9 cellular contexts compared by ENCODE assay signal in the genomic region with DNA sequence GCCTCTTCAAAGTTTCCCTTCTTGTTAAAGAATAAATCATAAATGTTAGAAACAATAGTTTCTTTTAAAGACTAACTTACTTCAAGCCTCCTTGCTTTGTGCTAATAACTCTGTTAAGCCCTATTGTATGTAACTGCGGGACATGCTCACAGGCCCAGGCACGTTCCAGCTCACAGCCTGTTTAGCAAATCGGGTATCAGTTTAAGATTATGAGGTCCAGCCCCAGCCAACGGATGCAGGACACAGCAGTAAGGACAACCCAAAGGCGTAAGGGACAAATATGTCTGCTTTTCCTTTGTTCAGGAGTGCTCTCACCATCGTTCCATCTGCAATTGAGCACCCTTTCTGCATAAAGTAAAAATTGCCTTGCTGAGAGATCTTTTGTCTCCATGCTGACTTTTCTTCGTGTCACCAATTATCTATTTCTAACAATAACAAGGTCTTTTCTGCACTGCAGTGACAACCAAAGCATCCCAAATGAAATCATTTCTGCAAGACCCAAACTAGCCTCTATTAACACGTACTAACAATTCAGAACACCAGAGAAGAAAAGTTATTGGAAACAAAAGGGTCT. TPM values are rescaled to one million over a fixed set of nuclear protein-coding genes. Genes with fewer than 3 reads are reported as not detected.
DNase-seq lines count a peak whose midpoint lies in the region; FAIRE-seq and TF ChIP-seq lines count a peak whose summit lies in the region.
"Had no signal": no experiment of that assay in that cellular context is flagged by ENCODE, and none has a peak within 500 bp of the region (broad histone marks: within the 10 kb centered on the region; RNA-seq: fewer than 3 reads in every experiment).

No MANE protein-coding gene starts in this region.

- peaks cover 20 to 38% (median 30%) of the 10 kb centered on the region in 4 donors for H3K4me1 Mint-ChIP-seq in CD4-positive, alpha-beta memory T cell
- peaks cover 41% of the 10 kb centered on the region for H3K4me1 Mint-ChIP-seq in nephron

- no peaks in the 10 kb centered on the region for H3K9me2 ChIP-seq in MM.1S (replicated peaks; ENCODE audit: insufficient read depth, low read length)

- H3K4me2 ChIP-seq in MM.1S (ENCODE audit: low read depth, low read length): peak overlapping the region; percentile 89

- 91 to 96% (median 91%) methylated on average over 8 of the region's 8 CpGs for WGBS in small intestine, 3 donors

- H3K9me3 Mint-ChIP-seq in CD4-positive, alpha-beta memory T cell: peaks cover 0 to 6% (median 0%) of the 10 kb centered on the region in 8 donors
- H3K9me3 Mint-ChIP-seq in nephron: no peaks in the 10 kb centered on the region

- H3K27me3 Mint-ChIP-seq in CD4-positive, alpha-beta memory T cell: peaks cover 2 to 6% of the 10 kb centered on the region in 2 donors
- H3K27me3 Mint-ChIP-seq in nephron (ENCODE audit: low read depth): peaks cover 1% of the 10 kb centered on the region

- H3K9me3 ChIP-seq in CD4-positive, alpha-beta memory T cell (ENCODE audit: control insufficient read depth in 1 of 2, low read length in 2 of 2): no peaks in the 10 kb centered on the region
- H3K9me3 ChIP-seq in MM.1S (replicated peaks; ENCODE audit: insufficient read depth, low read length) (no peaks in the 10 kb centered on the region), small intestine (ENCODE audit: control insufficient read depth, low read depth) (no peaks in the 10 kb centered on the region)

- H3K27ac Mint-ChIP-seq in CD4-positive, alpha-beta memory T cell: peak overlapping the region; percentile 71 to 100 (median 100)
- peak overlapping the region; percentile 100 for H3K27ac Mint-ChIP-seq in nephron

- intact Hi-C loops in CD4-positive, alpha-beta memory T cell (cut with micrococcal nuclease): loop anchor here (5.0 to 10.0 kb wide), 3 partner anchors 112 to 1314 kb away; no protein-coding TSS in a partner anchor

- no peaks in the 10 kb centered on the region for H3K27me3 ChIP-seq in CD4-positive, alpha-beta memory T cell (ENCODE audit: insufficient read depth, low read length)
- H3K27me3 ChIP-seq in MM.1S (replicated peaks; ENCODE audit: insufficient read depth, low read length) (no peaks in the 10 kb centered on the region), small intestine (ENCODE audit: control insufficient read depth in 2 of 2, insufficient read depth in 2 of 2, low read length in 2 of 2) (no peaks in the 10 kb centered on the region)

- CTCF ChIA-PET in CD4-positive, alpha-beta memory T cell (lab: Charles Lee; ENCODE audit: partially characterized antibody): no interaction called here

- H3K9ac ChIP-seq in MM.1S (ENCODE audit: low read length): no peak overlapping the region

- peaks cover 12% of the 10 kb centered on the region for H3K36me3 ChIP-seq in CD4-positive, alpha-beta memory T cell (ENCODE audit: insufficient read depth, low read length)
- no peaks in the 10 kb centered on the region for H3K36me3 ChIP-seq in MM.1S (replicated peaks; ENCODE audit: insufficient read depth, low read length)
- peaks cover 0 to 3% of the 10 kb centered on the region in 2 donors for H3K36me3 ChIP-seq in small intestine (ENCODE audit: control insufficient read depth in 2 of 2, insufficient read depth in 2 of 2, low read length in 2 of 2)

- H3F3A ChIP-seq in MM.1S (ENCODE audit: insufficient read depth, low read length): peaks cover 6% of the 10 kb centered on the region; the same call in 1 of the 2 replicates

- no peak overlapping the region for H3K27ac ChIP-seq in CD4-positive, alpha-beta memory T cell (ENCODE audit: low read depth, low read length)
- H3K27ac ChIP-seq in MM.1S (ENCODE audit: low read length) (no peak overlapping the region), small intestine (ENCODE audit: low read depth in 1 of 2, low read length in 1 of 2) (no peak overlapping the region)

- H3K4me3 Mint-ChIP-seq in CD4-positive, alpha-beta memory T cell: peak overlapping the region; percentile 67 to 100 (median 98)
- peak overlapping the region; percentile 98 to 99 (median 98) for H3K4me3 Mint-ChIP-seq in nephron

- TF ChIP-seq CTCF in MM.1S (IDR thresholded peaks at IDR 0.05; ENCODE audit: low read length) (no peak), nephron (IDR thresholded peaks at IDR 0.05; ENCODE audit: unreplicated experiment in 3 of 3) (no peak)

- peak overlapping the region in 1 of 2 donors; percentile 45 for H3K4me3 ChIP-seq in CD4-positive, alpha-beta memory T cell (ENCODE audit: low read length in 2 of 2)
- peak overlapping the region; percentile 84; the same call in 1 of the 2 replicates for H3K4me3 ChIP-seq in MM.1S (ENCODE audit: low read length)
- peak overlapping the region in 1 of 2 donors; percentile 79 for H3K4me3 ChIP-seq in small intestine (ENCODE audit: low read depth in 1 of 2, low read length in 2 of 2)

- POLR2A ChIA-PET in CD4-positive, alpha-beta memory T cell (lab: Charles Lee; ENCODE audit: partially characterized antibody): interaction anchor here (5.0 kb wide), 1 partner anchor 28 kb away, joined by 103 read pairs; a partner anchor contains a TSS

- FAIRE-seq in small intestine (lab: Jason Lieb, UNC): no peak

- no peak for DNase-seq in CD4-positive, alpha-beta memory T cell
- no peak for DNase-seq in MM.1S
- DNase-seq in ecto neural progenitor cell (ENCODE audit: low spot score): peak; percentile 51
- no peak for DNase-seq in medulla oblongata (ENCODE audit: extremely low spot score)
- DNase-seq in AG08396 (ENCODE audit: low spot score): no peak
- DNase-seq in small intestine: no peak
- DNase-seq in stimulated activated CD4-positive, alpha-beta T cell treated with anti-CD3 and anti-CD28 coated beads, Interleukin-12 subunit alpha, Interleukin-12 subunit beta, amount 100 ng/mL, for 4 hours: no peak

- H3K36me3 Mint-ChIP-seq in CD4-positive, alpha-beta memory T cell: peaks cover 3 to 16% of the 10 kb centered on the region in 2 donors
- peaks cover 2% of the 10 kb centered on the region for H3K36me3 Mint-ChIP-seq in nephron (ENCODE audit: low read depth)

- peaks cover 45% of the 10 kb centered on the region for H3K79me2 ChIP-seq in MM.1S (ENCODE audit: low read length)

- H3K4me1 ChIP-seq in CD4-positive, alpha-beta memory T cell (ENCODE audit: insufficient read depth, low read length): peaks cover 34% of the 10 kb centered on the region
- H3K4me1 ChIP-seq in MM.1S (ENCODE audit: low read length): peaks cover 8% of the 10 kb centered on the region
- peaks cover 3 to 5% of the 10 kb centered on the region in 2 donors for H3K4me1 ChIP-seq in small intestine (ENCODE audit: control insufficient read depth in 2 of 2, insufficient read depth in 1 of 2, low read depth in 1 of 2, low read length in 1 of 2)

- H4K20me1 ChIP-seq in MM.1S (ENCODE audit: insufficient read depth, low read length): no peaks in the 10 kb centered on the region

- H2AFZ ChIP-seq in MM.1S (ENCODE audit: low read length): no peak overlapping the region

RNA-seq across cellular contexts. Expression of a gene that starts 1.4 kb away (rescaled TPM):
- total RNA-seq in CD4-positive, alpha-beta memory T cell: 1 to 10 TPM; 1.2 to 1.5 TPM
- 1 to 10 TPM in 1 of 2 donors, not detected in 1; 1.5 TPM for polyA plus RNA-seq in CD4-positive, alpha-beta memory T cell
- polyA plus RNA-seq in small intestine: 1 to 10 TPM; 1.6 to 5.1 (median 2.8) TPM
- total RNA-seq: urinary bladder had no signal

RNA-seq across cellular contexts. Expression of a gene that starts 1.7 kb away (rescaled TPM):
- total RNA-seq in CD4-positive, alpha-beta memory T cell: 1 to 10 TPM; 7.2 to 7.4 TPM
- polyA plus RNA-seq in CD4-positive, alpha-beta memory T cell: 10 to 100 TPM; 11.6 to 17.1 TPM
- polyA plus RNA-seq in small intestine: 10 to 100 TPM in 1 of 3 donors, 1 to 10 TPM in 2; 5.1 to 17.5 (median 7.6) TPM

RNA-seq across cellular contexts. Expression of a gene that starts 29.8 kb away (rescaled TPM):
- 10 to 100 TPM; 34.1 to 37.3 TPM for total RNA-seq in CD4-positive, alpha-beta memory T cell
- 100 to 1,000 TPM in 1 of 2 donors, 10 to 100 TPM in 1; 89.9 to 107 TPM for polyA plus RNA-seq in CD4-positive, alpha-beta memory T cell
- 100 to 1,000 TPM; 105 to 144 (median 137) TPM for polyA plus RNA-seq in small intestine

RNA-seq across cellular contexts. Expression of a gene that starts 54.6 kb away (rescaled TPM):
- 10 to 100 TPM; 76.9 to 80.6 TPM for total RNA-seq in CD4-positive, alpha-beta memory T cell
- polyA plus RNA-seq in CD4-positive, alpha-beta memory T cell: 100 to 1,000 TPM; 174 to 236 TPM
- 10 to 100 TPM; 50.8 to 64.1 (median 63.0) TPM for polyA plus RNA-seq in small intestine
